In the genomic region with DNA sequence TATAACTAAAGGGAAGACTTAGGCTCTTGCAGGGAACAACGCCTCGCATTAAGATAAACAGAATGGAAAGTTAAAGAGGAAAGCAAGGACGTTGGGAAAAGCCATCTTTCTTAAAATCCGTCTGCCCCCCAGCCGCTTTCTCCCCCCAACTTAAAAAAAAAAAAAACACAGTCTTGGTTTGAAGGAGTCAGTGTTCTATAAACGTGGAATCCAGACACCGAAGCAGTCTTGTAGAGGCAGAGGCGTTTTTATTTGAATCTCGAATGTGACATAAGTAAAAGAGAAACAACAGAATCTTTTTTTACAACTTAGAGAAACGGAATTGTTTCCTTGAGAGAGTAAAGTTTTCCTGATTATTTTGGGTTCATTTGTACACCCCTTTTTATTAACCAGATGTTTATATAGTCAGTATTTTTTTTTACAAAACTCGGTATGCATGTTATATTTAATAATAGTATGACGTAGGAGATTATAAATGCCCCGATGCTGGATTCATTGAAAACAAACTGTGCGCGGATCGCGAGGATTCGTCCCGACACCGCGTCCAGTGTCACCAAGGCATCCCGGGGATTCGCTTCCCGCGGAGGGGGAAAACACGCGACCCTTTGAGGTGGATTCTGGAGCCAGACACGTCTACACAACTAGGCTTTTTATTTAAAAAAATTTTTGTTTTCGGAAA, we compare ENCODE assay signal across 8 cellular contexts. TPM values are rescaled to one million over a fixed set of nuclear protein-coding genes. Genes with fewer than 3 reads are reported as not detected.
DNase-seq lines count a peak whose midpoint lies in the region; ATAC-seq and TF ChIP-seq lines count a peak whose summit lies in the region.

No MANE protein-coding gene starts in this region.

- H3K27me3 ChIP-seq in NT2/D1 (ENCODE audit: insufficient read depth, insufficient read length), result peaks cover 7% of the 10 kb centered on the region

- no peak for ATAC-seq in mucosa of descending colon
- ATAC-seq in HG02938 (IDR thresholded peaks at IDR 0.05; ENCODE audit: unreplicated experiment), result no peak
- no peak for ATAC-seq in GM21423 (IDR thresholded peaks at IDR 0.05; ENCODE audit: unreplicated experiment)

- no peaks in the 10 kb centered on the region for H3K9me3 ChIP-seq in NT2/D1 (ENCODE audit: insufficient read depth, low read length)
- H3K9me3 ChIP-seq in mucosa of descending colon, result no peaks in the 10 kb centered on the region

- peaks cover 57% of the 10 kb centered on the region for H3K4me1 Mint-ChIP-seq in dendritic cell treated with granulocyte-macrophage colony-stimulating factor and Interleukin-4, amounts not matched to agents 40 ng/mL and 50 ng/mL, for 4 days (ENCODE audit: low read depth)

- H3K36me3 ChIP-seq in NT2/D1 (ENCODE audit: insufficient read depth, insufficient read length, low read length), result peaks cover 15% of the 10 kb centered on the region
- no peaks in the 10 kb centered on the region for H3K36me3 ChIP-seq in mucosa of descending colon (ENCODE audit: low read depth)

- H3K4me3 ChIP-seq in NT2/D1 (ENCODE audit: insufficient read length, low read depth), result peak overlapping the region; percentile 61
- peak overlapping the region; percentile 15 for H3K4me3 ChIP-seq in mucosa of descending colon

- H3K9ac ChIP-seq in NT2/D1 (ENCODE audit: insufficient read length, low read depth), result peak overlapping the region; percentile 61

- peak; percentile 70 for DNase-seq in NCI-H2029 treated with DMSO at 0.1 percent for 48 hours (lab: John Stamatoyannopoulos, UW)
- no peak for DNase-seq in NCI-H2029 (lab: John Stamatoyannopoulos, UW)
- DNase-seq in NT2/D1 (ENCODE audit: low read depth, low spot score), result no peak
- DNase-seq in mucosa of descending colon, result peak; percentile 48 to 66 (median 64)
- DNase-seq in Ammon's horn (ENCODE audit: low spot score), result no peak

- TF ChIP-seq CTCF in mucosa of descending colon (IDR thresholded peaks at IDR 0.05), result no peak

- peaks cover 6% of the 10 kb centered on the region for H3K36me3 Mint-ChIP-seq in dendritic cell treated with granulocyte-macrophage colony-stimulating factor and Interleukin-4, amounts not matched to agents 40 ng/mL and 50 ng/mL, for 4 days (ENCODE audit: low read depth)

- H3K9me3 Mint-ChIP-seq in dendritic cell treated with granulocyte-macrophage colony-stimulating factor and Interleukin-4, amounts not matched to agents 40 ng/mL and 50 ng/mL, for 4 days, result no peaks in the 10 kb centered on the region

- H3K27me3 Mint-ChIP-seq in dendritic cell treated with granulocyte-macrophage colony-stimulating factor and Interleukin-4, amounts not matched to agents 40 ng/mL and 50 ng/mL, for 4 days, result peaks cover 89% of the 10 kb centered on the region

- H3K4me1 ChIP-seq in NT2/D1 (ENCODE audit: insufficient read depth, insufficient read length) (peaks cover 3% of the 10 kb centered on the region), mucosa of descending colon (ENCODE audit: low read depth) (peaks cover 8% of the 10 kb centered on the region)

- peak overlapping the region; percentile 94 for H3K4me3 Mint-ChIP-seq in dendritic cell treated with granulocyte-macrophage colony-stimulating factor and Interleukin-4, amounts not matched to agents 40 ng/mL and 50 ng/mL, for 4 days

- intact Hi-C loops in dendritic cell treated with granulocyte-macrophage colony-stimulating factor and Interleukin-4, amounts not matched to agents 40 ng/mL and 50 ng/mL, for 4 days (cut with micrococcal nuclease), result loop anchor here (10.0 kb wide), 2 partner anchors 185 to 705 kb away; no protein-coding TSS in a partner anchor
- intact Hi-C loops in mucosa of descending colon (cut with DNase I, micrococcal nuclease), result no loop called here

- H3K27ac Mint-ChIP-seq in dendritic cell treated with granulocyte-macrophage colony-stimulating factor and Interleukin-4, amounts not matched to agents 40 ng/mL and 50 ng/mL, for 4 days, result no peak overlapping the region

RNA-seq across cellular contexts. Expression of a gene that starts 6.8 kb away (rescaled TPM):
- total RNA-seq in mucosa of descending colon, result 10 to 100 TPM; 11.9 to 38.1 (median 32.1) TPM

Comparison
In these comparisons a context has a peak if more than half of its experiments do, and no peak if none do; other contexts are left out.
1. DNase-seq: peak in NCI-H2029 treated with DMSO at 0.1 percent for 48 hours (single experiment) and mucosa of descending colon (3 of 3); none in NCI-H2029 (single experiment), NT2/D1 (single experiment) and Ammon's horn (single experiment).